In genomic region chr14:73463411-73463810, GRCh38 we compare ENCODE assay signal across 8 cellular contexts. TPM values are rescaled to one million over a fixed set of nuclear protein-coding genes. Genes with fewer than 3 reads are reported as not detected.
DNase-seq lines count a peak whose midpoint lies in the region; ATAC-seq, FAIRE-seq and TF ChIP-seq lines count a peak whose summit lies in the region.

No MANE protein-coding gene starts in this region.

- FAIRE-seq in frontal cortex (lab: Jason Lieb, UNC) = no peak

- H3K4me1 Mint-ChIP-seq in effector memory CD8-positive, alpha-beta T cell (ENCODE audit: low read depth in 2 of 2) = peaks cover 11 to 13% of the 10 kb centered on the region in 2 donors
- H3K4me1 Mint-ChIP-seq in nephron = peaks cover 39% of the 10 kb centered on the region

- peak; percentile 9 for ATAC-seq in effector memory CD8-positive, alpha-beta T cell (replicated peaks)
- ATAC-seq in HG03097 (IDR thresholded peaks at IDR 0.05; ENCODE audit: low FRiP score, unreplicated experiment) (no peak), GM18858 (IDR thresholded peaks at IDR 0.05; ENCODE audit: unreplicated experiment) (no peak)

- H3K27me3 Mint-ChIP-seq in effector memory CD8-positive, alpha-beta T cell = no peaks in the 10 kb centered on the region
- no peaks in the 10 kb centered on the region for H3K27me3 Mint-ChIP-seq in nephron (ENCODE audit: low read depth)

- peak; percentile 5 for DNase-seq in GOT3 (lab: John Stamatoyannopoulos, UW)
- peak; percentile 86 for DNase-seq in SKM-1 treated with dmso at 0.1 percent for 144 hours (lab: John Stamatoyannopoulos, UW; ENCODE audit: unreplicated experiment)
- DNase-seq in effector memory CD8-positive, alpha-beta T cell = no peak
- DNase-seq in frontal cortex (ENCODE audit: low spot score in 2 of 2) = no peak
- no peak for DNase-seq in NCI-H2107 (lab: John Stamatoyannopoulos, UW)

- H3K4me3 Mint-ChIP-seq in effector memory CD8-positive, alpha-beta T cell = no peak overlapping the region
- H3K4me3 Mint-ChIP-seq in nephron = peak overlapping the region in 1 of 3 experiments; percentile 20

- H3K27ac Mint-ChIP-seq in effector memory CD8-positive, alpha-beta T cell = no peak overlapping the region
- H3K27ac Mint-ChIP-seq in nephron = peak overlapping the region in 2 of 3 experiments; percentile 14 to 80

- no peaks in the 10 kb centered on the region for H3K9me3 Mint-ChIP-seq in effector memory CD8-positive, alpha-beta T cell
- H3K9me3 Mint-ChIP-seq in nephron = no peaks in the 10 kb centered on the region

- H3K36me3 Mint-ChIP-seq in effector memory CD8-positive, alpha-beta T cell (ENCODE audit: insufficient read depth) = peaks cover 3% of the 10 kb centered on the region
- no peaks in the 10 kb centered on the region for H3K36me3 Mint-ChIP-seq in nephron (ENCODE audit: low read depth)

- TF ChIP-seq CTCF in nephron (IDR thresholded peaks at IDR 0.05; ENCODE audit: unreplicated experiment in 3 of 3) = no peak

RNA-seq across cellular contexts. Expression of gene NUMB, which starts 5.1 kb away (rescaled TPM):
- 13.5 TPM for total RNA-seq in frontal cortex

RNA-seq across cellular contexts. Expression of gene RIOX1, which starts 27.3 kb away (rescaled TPM):
- total RNA-seq in frontal cortex = 27.7 TPM

Comparison
In these comparisons a context has a peak if more than half of its experiments do, and no peak if none do; other contexts are left out.
1. DNase-seq: peak in GOT3 (single experiment) and SKM-1 treated with dmso at 0.1 percent for 144 hours (single experiment); none in effector memory CD8-positive, alpha-beta T cell (0 of 3), frontal cortex (0 of 2) and NCI-H2107 (single experiment).
2. H3K27ac Mint-ChIP-seq: peak in nephron (2 of 3); none in effector memory CD8-positive, alpha-beta T cell (0 of 2).